Comparison of ENCODE assay signal across 11 cellular contexts in genomic region chr16:2427526-2427925, GRCh38.
DNase-seq lines count a peak whose midpoint lies in the region; ATAC-seq and TF ChIP-seq lines count a peak whose summit lies in the region.
"Had no signal": no experiment of that assay in that cellular context is flagged by ENCODE, and none has a peak within 500 bp of the region (broad histone marks: within the 10 kb centered on the region; RNA-seq: fewer than 3 reads in every experiment).

No MANE protein-coding gene starts in this region.

- no peak overlapping the region for H2AFZ ChIP-seq in OCI-LY3 (ENCODE audit: low read depth, low read length)

- no peak overlapping the region for H3K27ac ChIP-seq in OCI-LY3 (ENCODE audit: low read length)
- H3K27ac ChIP-seq: foreskin keratinocyte had no signal

- H3K4me2 ChIP-seq in OCI-LY3 (ENCODE audit: low read length), result peak overlapping the region; percentile 97

- no peak for ATAC-seq in central memory CD8-positive, alpha-beta T cell (replicated peaks; ENCODE audit: extremely low read depth, poor library complexity, severe bottlenecking)
- ATAC-seq in stimulated activated effector memory CD8-positive, alpha-beta T cell treated with anti-CD3 and anti-CD28 coated beads, Interleukin-12 subunit alpha, Interleukin-12 subunit beta, amount 100 ng/mL, for 72 hours, result no peak
- ATAC-seq: foreskin keratinocyte had no signal

- H3K27me3 ChIP-seq in OCI-LY3 (ENCODE audit: low read depth, low read length), result no peaks in the 10 kb centered on the region
- H3K27me3 ChIP-seq: foreskin keratinocyte had no signal

- H3K79me2 ChIP-seq in OCI-LY3 (ENCODE audit: low read length), result peaks cover 20% of the 10 kb centered on the region

- H3K4me1 Mint-ChIP-seq in activated T-cell treated with anti-CD3 and anti-CD28 coated beads, Interleukin-2, amount 50 U/mL, for 24 hours (ENCODE audit: low read depth), result peaks cover 22% of the 10 kb centered on the region
- H3K4me1 Mint-ChIP-seq in central memory CD8-positive, alpha-beta T cell, result peaks cover 22% of the 10 kb centered on the region
- peaks cover 28% of the 10 kb centered on the region for H3K4me1 Mint-ChIP-seq in stimulated activated effector memory CD8-positive, alpha-beta T cell treated with anti-CD3 and anti-CD28 coated beads, Interleukin-12 subunit alpha, Interleukin-12 subunit beta, amount 100 ng/mL, for 72 hours

- peaks cover 23% of the 10 kb centered on the region for H3K4me1 ChIP-seq in OCI-LY3 (ENCODE audit: low read length)

- no peak for TF ChIP-seq CTCF in OCI-LY3 (IDR thresholded peaks at IDR 0.05; ENCODE audit: low read depth, low read length)

- H3K4me3 Mint-ChIP-seq in activated T-cell treated with anti-CD3 and anti-CD28 coated beads, Interleukin-2, amount 50 U/mL, for 24 hours, result peak overlapping the region; percentile 79
- peak overlapping the region; percentile 87 for H3K4me3 Mint-ChIP-seq in central memory CD8-positive, alpha-beta T cell
- H3K4me3 Mint-ChIP-seq in stimulated activated effector memory CD8-positive, alpha-beta T cell treated with anti-CD3 and anti-CD28 coated beads, Interleukin-12 subunit alpha, Interleukin-12 subunit beta, amount 100 ng/mL, for 72 hours, result peak overlapping the region; percentile 83

- no peaks in the 10 kb centered on the region for H3K27me3 Mint-ChIP-seq in activated T-cell treated with anti-CD3 and anti-CD28 coated beads, Interleukin-2, amount 50 U/mL, for 24 hours
- no peaks in the 10 kb centered on the region for H3K27me3 Mint-ChIP-seq in central memory CD8-positive, alpha-beta T cell

- H3K9me3 Mint-ChIP-seq in activated T-cell treated with anti-CD3 and anti-CD28 coated beads, Interleukin-2, amount 50 U/mL, for 24 hours, result no peaks in the 10 kb centered on the region
- H3K9me3 Mint-ChIP-seq in central memory CD8-positive, alpha-beta T cell, result no peaks in the 10 kb centered on the region
- H3K9me3 Mint-ChIP-seq in stimulated activated effector memory CD8-positive, alpha-beta T cell treated with anti-CD3 and anti-CD28 coated beads, Interleukin-12 subunit alpha, Interleukin-12 subunit beta, amount 100 ng/mL, for 72 hours, result no peaks in the 10 kb centered on the region

- no peak for DNase-seq in activated T-cell treated with anti-CD3 and anti-CD28 coated beads, Interleukin-2, amount 50 U/mL, for 24 hours
- DNase-seq in activated T-cell treated with anti-CD3 and anti-CD28 coated beads, Interleukin-2, amount 50 U/mL, for 1 hour, result no peak
- no peak for DNase-seq in central memory CD8-positive, alpha-beta T cell (ENCODE audit: low spot score in 2 of 2)
- DNase-seq in stimulated activated effector memory CD8-positive, alpha-beta T cell treated with anti-CD3 and anti-CD28 coated beads, Interleukin-12 subunit alpha, Interleukin-12 subunit beta, amount 100 ng/mL, for 72 hours (ENCODE audit: low spot score in 2 of 2), result no peak
- DNase-seq in activated effector memory CD4-positive, alpha-beta T cell treated with Interleukin-2 at 50 U/mL for 16 hours, result no peak
- DNase-seq in MV-4-11 (lab: John Stamatoyannopoulos, UW) (no peak), middle frontal gyrus (ENCODE audit: extremely low spot score, low spot score) (no peak)
- DNase-seq: effector CD8-positive, alpha-beta T cell; foreskin keratinocyte; NCI-H1092 treated with DMSO at 0.1 percent for 48 hours had no signal

- H3K36me3 ChIP-seq in OCI-LY3 (replicated peaks; ENCODE audit: low read depth, low read length), result peaks cover 15% of the 10 kb centered on the region

- peak overlapping the region; percentile 82; the same call in 1 of the 2 replicates for H3K9ac ChIP-seq in OCI-LY3 (ENCODE audit: low read length)

- H3K4me3 ChIP-seq in OCI-LY3 (ENCODE audit: low read length), result no peak overlapping the region

- H4K20me1 ChIP-seq in OCI-LY3 (ENCODE audit: insufficient read depth, low read length), result peaks cover 14% of the 10 kb centered on the region

- H3K27ac Mint-ChIP-seq in activated T-cell treated with anti-CD3 and anti-CD28 coated beads, Interleukin-2, amount 50 U/mL, for 24 hours, result no peak overlapping the region
- no peak overlapping the region for H3K27ac Mint-ChIP-seq in central memory CD8-positive, alpha-beta T cell (ENCODE audit: low read depth)
- no peak overlapping the region for H3K27ac Mint-ChIP-seq in stimulated activated effector memory CD8-positive, alpha-beta T cell treated with anti-CD3 and anti-CD28 coated beads, Interleukin-12 subunit alpha, Interleukin-12 subunit beta, amount 100 ng/mL, for 72 hours

- H3K36me3 Mint-ChIP-seq in activated T-cell treated with anti-CD3 and anti-CD28 coated beads, Interleukin-2, amount 50 U/mL, for 24 hours (ENCODE audit: low read depth), result peaks cover 25% of the 10 kb centered on the region
- peaks cover 9% of the 10 kb centered on the region for H3K36me3 Mint-ChIP-seq in central memory CD8-positive, alpha-beta T cell (ENCODE audit: insufficient read depth)
- H3K36me3 Mint-ChIP-seq in stimulated activated effector memory CD8-positive, alpha-beta T cell treated with anti-CD3 and anti-CD28 coated beads, Interleukin-12 subunit alpha, Interleukin-12 subunit beta, amount 100 ng/mL, for 72 hours, result peaks cover 28% of the 10 kb centered on the region

- no peaks in the 10 kb centered on the region for H3K9me3 ChIP-seq in OCI-LY3 (ENCODE audit: insufficient read depth, low read length)
